In the genomic region with DNA sequence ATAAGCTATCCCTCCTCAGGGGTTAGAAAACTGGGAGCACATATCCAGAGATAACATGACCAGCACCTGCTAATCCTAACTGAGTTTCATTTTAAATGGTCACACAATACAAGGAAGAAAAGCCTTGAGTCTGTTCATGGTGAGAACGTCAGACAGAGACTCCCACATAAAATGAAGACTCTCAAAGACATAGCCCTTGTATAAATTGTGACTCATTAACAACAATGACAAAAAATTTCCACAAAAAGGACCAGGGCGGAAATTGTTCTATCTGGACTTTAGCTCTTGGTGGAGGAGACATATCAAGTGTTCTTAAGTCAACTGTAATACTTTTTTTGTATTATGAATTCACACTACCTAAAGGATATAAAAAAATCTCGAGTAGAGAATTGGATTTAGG, we compare ENCODE assay signal across 19 cellular contexts.
"Had no signal": no experiment of that assay in that cellular context is flagged by ENCODE, and none has a peak within 500 bp of the region (broad histone marks: within the 10 kb centered on the region; RNA-seq: fewer than 3 reads in every experiment).

No MANE protein-coding gene starts in this region.

- H3K4me3 ChIP-seq: coronary artery, left lung, neural progenitor cell, right lobe of liver, testis, tibial artery had no signal

- H3K27ac ChIP-seq: coronary artery, left lung, neural progenitor cell, parathyroid adenoma, right lobe of liver, testis, tibial artery had no signal

- FAIRE-seq: endometrium, frontal cortex, kidney had no signal

- H3K9me3 ChIP-seq: left lung, right lobe of liver, testis, tibial artery had no signal

- H3K4me1 ChIP-seq: left lung, neural progenitor cell, parathyroid adenoma, right lobe of liver, testis had no signal

- H3K9ac ChIP-seq: neural progenitor cell, parathyroid adenoma had no signal

- DNase-seq: effector memory CD8-positive, alpha-beta T cell; head of caudate nucleus; kidney; left lung; mesenchymal stem cell; naive thymus-derived CD4-positive, alpha-beta T cell; right lobe of liver; stimulated activated CD4-positive, alpha-beta T cell treated with anti-CD3 and anti-CD28 coated beads, Interleukin-2, amount 100 ng/mL, for 24 hours; stimulated activated CD4-positive, alpha-beta T cell treated with anti-CD3 and anti-CD28 coated beads, Interleukin-4, amount 100 ng/mL, for 4 hours; stimulated activated naive CD8-positive, alpha-beta T cell treated with anti-CD3 and anti-CD28 coated beads, Interleukin-15, Interleukin-2, amounts not matched to agents 100 U/mL and 50 U/mL, for 24 hours; substantia nigra; testis; tibial artery had no signal

- H3K27me3 ChIP-seq: left lung, neural progenitor cell, right lobe of liver, testis, tibial artery had no signal

- H3K36me3 ChIP-seq: left lung, neural progenitor cell, right lobe of liver, tibial artery had no signal

- H3K4me2 ChIP-seq: neural progenitor cell had no signal

- ATAC-seq: effector memory CD8-positive, alpha-beta T cell; left lung; naive thymus-derived CD4-positive, alpha-beta T cell; right lobe of liver; stimulated activated memory B cell treated with anti-CD40 and anti-IgM and Interleukin-4, amounts not matched to agents 10 μg/mL and 1 μg/mL and 100 μg/mL, for 72 hours; stimulated activated naive CD8-positive, alpha-beta T cell treated with anti-CD3 and anti-CD28 coated beads, Interleukin-15, Interleukin-2, amounts not matched to agents 100 U/mL and 50 U/mL, for 24 hours had no signal
